In genomic region chr12:96194572-96194889, GRCh38 we compare ENCODE assay signal across 8 cellular contexts. TPM values are rescaled to one million over a fixed set of nuclear protein-coding genes. Genes with fewer than 3 reads are reported as not detected.
DNase-seq lines count a peak whose midpoint lies in the region; ATAC-seq, FAIRE-seq and TF ChIP-seq lines count a peak whose summit lies in the region.

No MANE protein-coding gene starts in this region.

- BruUV-seq in K562 (replicated peaks; lab: Mats Ljungman, UMichigan), result no TSS peak

- H4K20me1 ChIP-seq in K562 (replicated peaks; ENCODE audit: control insufficient read depth, insufficient read depth, low read length), result no peaks in the 10 kb centered on the region

- POLR2A ChIA-PET in K562 (lab: Yijun Ruan, JAX), result no interaction called here

- H3K9me1 ChIP-seq in K562 (ENCODE audit: control insufficient read depth, insufficient read depth, low read length), result no peaks in the 10 kb centered on the region

- no peaks in the 10 kb centered on the region for H3K9me3 ChIP-seq in K562 (replicated peaks; ENCODE audit: control insufficient read depth, insufficient read depth, low read depth, low read length)
- no peaks in the 10 kb centered on the region for H3K9me3 ChIP-seq in muscle layer of colon (ENCODE audit: low read length)

- peak overlapping the region; percentile 85 for H2AFZ ChIP-seq in K562 (ENCODE audit: low read depth, low read length)

- H3K79me2 ChIP-seq in K562 (ENCODE audit: control insufficient read depth, insufficient read depth, low read length), result no peaks in the 10 kb centered on the region

- H3K36me3 ChIP-seq in K562 (ENCODE audit: control insufficient read depth, insufficient read depth, low read length) (no peaks in the 10 kb centered on the region), muscle layer of colon (ENCODE audit: insufficient read depth, low read length) (no peaks in the 10 kb centered on the region)

- H3K27ac ChIP-seq in K562 (ENCODE audit: extremely low read depth, low read depth, low read length), result peak overlapping the region; percentile 37; the same call in 1 of the 3 replicates
- peak overlapping the region; percentile 83 for H3K27ac ChIP-seq in muscle layer of colon (ENCODE audit: low read depth, low read length)

- H3K9ac ChIP-seq in K562 (ENCODE audit: insufficient read depth in 1 of 2, low read depth in 2 of 2, low read length in 2 of 2) (peak overlapping the region; percentile 64 to 89), muscle layer of colon (ENCODE audit: low read length) (peak overlapping the region; percentile 50)

- in situ Hi-C loops in K562 (cut with MboI), result no loop called here

- H3K4me3 ChIP-seq in K562, result peak overlapping the region; percentile 55
- peak overlapping the region; percentile 69 to 73 for H3K4me3 ChIP-seq in muscle layer of colon (ENCODE audit: low read depth in 1 of 2, low read length in 2 of 2)

- H3K4me1 ChIP-seq in K562 (replicated peaks in 1 of 2; ENCODE audit: control insufficient read depth in 2 of 2, insufficient read depth in 2 of 2, low read length in 2 of 2) (peaks cover 14% of the 10 kb centered on the region in 2 experiments), muscle layer of colon (ENCODE audit: insufficient read depth, low read length) (peaks cover 21% of the 10 kb centered on the region)

- no peak for TF ChIP-seq POLR2A in K562 (conservative IDR thresholded peaks at IDR 0.05)

- H3K4me2 ChIP-seq in K562 (ENCODE audit: insufficient read depth, low read length), result peak overlapping the region; percentile 77

- intact Hi-C loops in K562 (cut with micrococcal nuclease), result no loop called here

- H3K27me3 ChIP-seq in K562 (ENCODE audit: control insufficient read depth in 2 of 2, insufficient read depth in 2 of 2, low read length in 2 of 2) (peaks cover 9 to 19% of the 10 kb centered on the region in 2 experiments; a peak in 4 of 5 replicates), muscle layer of colon (ENCODE audit: control insufficient read depth in 1 of 2, insufficient read depth in 2 of 2, low read length in 2 of 2) (no peaks in the 10 kb centered on the region)

- no peak for TF ChIP-seq CTCF in K562 (IDR thresholded peaks at IDR 0.05 in 2 of 3, conservative IDR thresholded peaks at IDR 0.05 in 1 of 3; ENCODE audit: insufficient read depth in 2 of 3, low read depth in 1 of 3, low read length in 3 of 3)
- no peak for TF ChIP-seq CTCF in D721Med (IDR thresholded peaks at IDR 0.05; ENCODE audit: insufficient read depth, missing control alignments)

- 0% methylated on average over 6 of the region's 24 CpGs for WGBS in K562 (ENCODE audit: insufficient coverage, low coverage, missing lambda C conversion rate)

- no peak for TF ChIP-seq RAD21 in K562 (CRISPR knock-in tag; conservative IDR thresholded peaks at IDR 0.05 in 1 of 2, IDR thresholded peaks at IDR 0.05 in 1 of 2)

- peak; percentile 11 for ATAC-seq in GM19023 (IDR thresholded peaks at IDR 0.05; ENCODE audit: unreplicated experiment)
- peak; percentile 30 for ATAC-seq in HG03064 (IDR thresholded peaks at IDR 0.05; ENCODE audit: low read depth, unreplicated experiment)
- ATAC-seq in K562, result no peak

- no peak for DNase-seq in K562 (ENCODE audit: extremely low read depth in 1 of 4, low spot score in 3 of 4)
- no peak for DNase-seq in D721Med (ENCODE audit: insufficient read length, low spot score)
- DNase-seq in NK-92 (lab: John Stamatoyannopoulos, UW; ENCODE audit: unreplicated experiment), result no peak
- DNase-seq in NCI-H146 (lab: John Stamatoyannopoulos, UW), result no peak
- no peak for DNase-seq in NCI-H69 (lab: John Stamatoyannopoulos, UW)

- CTCF ChIA-PET in K562 (lab: Yijun Ruan, JAX; ENCODE audit: low intra/inter-chr PET ratio), result no interaction called here

- no peak for TF ChIP-seq EP300 in K562 (IDR thresholded peaks at IDR 0.05; ENCODE audit: low read length)

- no peak for FAIRE-seq in K562 (lab: Jason Lieb, UNC)
- FAIRE-seq in D721Med (lab: Jason Lieb, UNC), result no peak

TF ChIP-seq in K562, 482 proteins besides CTCF, POLR2A, EP300 and RAD21 (continues in another document):
- TF ChIP-seq, protein P1, sequence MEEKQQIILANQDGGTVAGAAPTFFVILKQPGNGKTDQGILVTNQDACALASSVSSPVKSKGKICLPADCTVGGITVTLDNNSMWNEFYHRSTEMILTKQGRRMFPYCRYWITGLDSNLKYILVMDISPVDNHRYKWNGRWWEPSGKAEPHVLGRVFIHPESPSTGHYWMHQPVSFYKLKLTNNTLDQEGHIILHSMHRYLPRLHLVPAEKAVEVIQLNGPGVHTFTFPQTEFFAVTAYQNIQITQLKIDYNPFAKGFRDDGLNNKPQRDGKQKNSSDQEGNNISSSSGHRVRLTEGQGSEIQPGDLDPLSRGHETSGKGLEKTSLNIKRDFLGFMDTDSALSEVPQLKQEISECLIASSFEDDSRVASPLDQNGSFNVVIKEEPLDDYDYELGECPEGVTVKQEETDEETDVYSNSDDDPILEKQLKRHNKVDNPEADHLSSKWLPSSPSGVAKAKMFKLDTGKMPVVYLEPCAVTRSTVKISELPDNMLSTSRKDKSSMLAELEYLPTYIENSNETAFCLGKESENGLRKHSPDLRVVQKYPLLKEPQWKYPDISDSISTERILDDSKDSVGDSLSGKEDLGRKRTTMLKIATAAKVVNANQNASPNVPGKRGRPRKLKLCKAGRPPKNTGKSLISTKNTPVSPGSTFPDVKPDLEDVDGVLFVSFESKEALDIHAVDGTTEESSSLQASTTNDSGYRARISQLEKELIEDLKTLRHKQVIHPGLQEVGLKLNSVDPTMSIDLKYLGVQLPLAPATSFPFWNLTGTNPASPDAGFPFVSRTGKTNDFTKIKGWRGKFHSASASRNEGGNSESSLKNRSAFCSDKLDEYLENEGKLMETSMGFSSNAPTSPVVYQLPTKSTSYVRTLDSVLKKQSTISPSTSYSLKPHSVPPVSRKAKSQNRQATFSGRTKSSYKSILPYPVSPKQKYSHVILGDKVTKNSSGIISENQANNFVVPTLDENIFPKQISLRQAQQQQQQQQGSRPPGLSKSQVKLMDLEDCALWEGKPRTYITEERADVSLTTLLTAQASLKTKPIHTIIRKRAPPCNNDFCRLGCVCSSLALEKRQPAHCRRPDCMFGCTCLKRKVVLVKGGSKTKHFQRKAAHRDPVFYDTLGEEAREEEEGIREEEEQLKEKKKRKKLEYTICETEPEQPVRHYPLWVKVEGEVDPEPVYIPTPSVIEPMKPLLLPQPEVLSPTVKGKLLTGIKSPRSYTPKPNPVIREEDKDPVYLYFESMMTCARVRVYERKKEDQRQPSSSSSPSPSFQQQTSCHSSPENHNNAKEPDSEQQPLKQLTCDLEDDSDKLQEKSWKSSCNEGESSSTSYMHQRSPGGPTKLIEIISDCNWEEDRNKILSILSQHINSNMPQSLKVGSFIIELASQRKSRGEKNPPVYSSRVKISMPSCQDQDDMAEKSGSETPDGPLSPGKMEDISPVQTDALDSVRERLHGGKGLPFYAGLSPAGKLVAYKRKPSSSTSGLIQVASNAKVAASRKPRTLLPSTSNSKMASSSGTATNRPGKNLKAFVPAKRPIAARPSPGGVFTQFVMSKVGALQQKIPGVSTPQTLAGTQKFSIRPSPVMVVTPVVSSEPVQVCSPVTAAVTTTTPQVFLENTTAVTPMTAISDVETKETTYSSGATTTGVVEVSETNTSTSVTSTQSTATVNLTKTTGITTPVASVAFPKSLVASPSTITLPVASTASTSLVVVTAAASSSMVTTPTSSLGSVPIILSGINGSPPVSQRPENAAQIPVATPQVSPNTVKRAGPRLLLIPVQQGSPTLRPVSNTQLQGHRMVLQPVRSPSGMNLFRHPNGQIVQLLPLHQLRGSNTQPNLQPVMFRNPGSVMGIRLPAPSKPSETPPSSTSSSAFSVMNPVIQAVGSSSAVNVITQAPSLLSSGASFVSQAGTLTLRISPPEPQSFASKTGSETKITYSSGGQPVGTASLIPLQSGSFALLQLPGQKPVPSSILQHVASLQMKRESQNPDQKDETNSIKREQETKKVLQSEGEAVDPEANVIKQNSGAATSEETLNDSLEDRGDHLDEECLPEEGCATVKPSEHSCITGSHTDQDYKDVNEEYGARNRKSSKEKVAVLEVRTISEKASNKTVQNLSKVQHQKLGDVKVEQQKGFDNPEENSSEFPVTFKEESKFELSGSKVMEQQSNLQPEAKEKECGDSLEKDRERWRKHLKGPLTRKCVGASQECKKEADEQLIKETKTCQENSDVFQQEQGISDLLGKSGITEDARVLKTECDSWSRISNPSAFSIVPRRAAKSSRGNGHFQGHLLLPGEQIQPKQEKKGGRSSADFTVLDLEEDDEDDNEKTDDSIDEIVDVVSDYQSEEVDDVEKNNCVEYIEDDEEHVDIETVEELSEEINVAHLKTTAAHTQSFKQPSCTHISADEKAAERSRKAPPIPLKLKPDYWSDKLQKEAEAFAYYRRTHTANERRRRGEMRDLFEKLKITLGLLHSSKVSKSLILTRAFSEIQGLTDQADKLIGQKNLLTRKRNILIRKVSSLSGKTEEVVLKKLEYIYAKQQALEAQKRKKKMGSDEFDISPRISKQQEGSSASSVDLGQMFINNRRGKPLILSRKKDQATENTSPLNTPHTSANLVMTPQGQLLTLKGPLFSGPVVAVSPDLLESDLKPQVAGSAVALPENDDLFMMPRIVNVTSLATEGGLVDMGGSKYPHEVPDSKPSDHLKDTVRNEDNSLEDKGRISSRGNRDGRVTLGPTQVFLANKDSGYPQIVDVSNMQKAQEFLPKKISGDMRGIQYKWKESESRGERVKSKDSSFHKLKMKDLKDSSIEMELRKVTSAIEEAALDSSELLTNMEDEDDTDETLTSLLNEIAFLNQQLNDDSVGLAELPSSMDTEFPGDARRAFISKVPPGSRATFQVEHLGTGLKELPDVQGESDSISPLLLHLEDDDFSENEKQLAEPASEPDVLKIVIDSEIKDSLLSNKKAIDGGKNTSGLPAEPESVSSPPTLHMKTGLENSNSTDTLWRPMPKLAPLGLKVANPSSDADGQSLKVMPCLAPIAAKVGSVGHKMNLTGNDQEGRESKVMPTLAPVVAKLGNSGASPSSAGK (IDR thresholded peaks at IDR 0.05), result no peak

RNA-seq across cellular contexts. Expression of gene ELK3, which starts 0.4 kb away (rescaled TPM):
- total RNA-seq in K562 (2011; cell fraction: chromatin; rRNA removed; ENCODE audit: low replicate concordance), result 2.0 and 2.1 TPM in 2 replicates
- total RNA-seq in K562 (2011; cell fraction: nucleolus; rRNA removed), result 0.79 and 1.0 TPM in 2 replicates
- 1.1 and 1.7 TPM in 2 replicates for total RNA-seq in K562 (2011; cell fraction: nucleoplasm; rRNA removed)
- total RNA-seq in K562 (2014; rRNA removed), result 2.0 and 3.3 TPM in 2 replicates
- 3.2 TPM in 2 replicates for total RNA-seq in K562 (2014; rRNA removed; fragmentation: Illumina TruSeq; extraction: Trizol)
- total RNA-seq in K562 (2015; rRNA removed; fragmentation: Illumina TruSeq; extraction: Trizol), result 2.9 and 3.8 TPM in 2 replicates
- total RNA-seq in K562 (2021), result 5.5 and 6.3 TPM in 2 replicates
- 0.70 and 1.5 TPM in 2 replicates for polyA plus RNA-seq in K562 (2011; rRNA removed)
- polyA plus RNA-seq in K562 (2011; cell fraction: cytosol; rRNA removed), result 0.80 and 2.0 TPM in 2 replicates
- polyA plus RNA-seq in K562 (2011; cell fraction: nucleus; rRNA removed), result 0.25 and 1.3 TPM in 2 replicates
- 4.1 and 5.0 TPM in 2 replicates for polyA plus RNA-seq in K562 (2012)
- polyA plus RNA-seq in K562 (2014; fragmentation: Illumina TruSeq; extraction: Trizol), result 4.7 and 5.1 TPM in 2 replicates
- polyA plus RNA-seq in K562 (2014; fragmentation: Nextera tagmentation; extraction: Ambion mirVana), result 1 to 10 TPM; 1.6 to 1.7 TPM
- 2.9 and 3.1 TPM in 2 replicates for polyA plus RNA-seq in K562 (2014; rRNA removed)
- polyA minus RNA-seq in K562 (2011; rRNA and poly(A)+ RNA removed), result 0.75 and 1.1 TPM in 2 replicates
- polyA minus RNA-seq in K562 (2011; cell fraction: cytosol; rRNA and poly(A)+ RNA removed), result 1.5 and 2.0 TPM in 2 replicates
- 0.67 and 0.81 TPM in 2 replicates for polyA minus RNA-seq in K562 (2011; cell fraction: nucleus; rRNA and poly(A)+ RNA removed)
